ENCODE assay signal across 12 cellular contexts in genomic region chr19:48397263-48397635, GRCh38. TPM values are rescaled to one million over a fixed set of nuclear protein-coding genes. Genes with fewer than 3 reads are reported as not detected.
DNase-seq lines count a peak whose midpoint lies in the region; ATAC-seq and TF ChIP-seq lines count a peak whose summit lies in the region.
"Had no signal": no experiment of that assay in that cellular context is flagged by ENCODE, and none has a peak within 500 bp of the region (broad histone marks: within the 10 kb centered on the region; RNA-seq: fewer than 3 reads in every experiment).

No MANE protein-coding gene starts in this region.

- H3K27ac Mint-ChIP-seq in activated CD8-positive, alpha-beta memory T cell treated with anti-CD3 and anti-CD28 coated beads, Interleukin-2, amount 10 ng/mL, durations not matched to agents 7 days and 5 days: no peak overlapping the region
- H3K27ac Mint-ChIP-seq in endodermal cell: no peak overlapping the region

- peaks cover 49% of the 10 kb centered on the region for H3K27me3 Mint-ChIP-seq in activated CD8-positive, alpha-beta memory T cell treated with anti-CD3 and anti-CD28 coated beads, Interleukin-2, amount 10 ng/mL, durations not matched to agents 7 days and 5 days
- H3K27me3 Mint-ChIP-seq in endodermal cell (ENCODE audit: insufficient read depth): peaks cover 59% of the 10 kb centered on the region

- H3K4me1 Mint-ChIP-seq in activated CD8-positive, alpha-beta memory T cell treated with anti-CD3 and anti-CD28 coated beads, Interleukin-2, amount 10 ng/mL, durations not matched to agents 7 days and 5 days: peaks cover 44% of the 10 kb centered on the region
- H3K4me1 Mint-ChIP-seq in endodermal cell: peaks cover 13% of the 10 kb centered on the region

- H3K27ac ChIP-seq in Panc1 (ENCODE audit: low read length) (peak overlapping the region; percentile 88), endodermal cell (ENCODE audit: low read depth, low read length) (no peak overlapping the region), WERI-Rb-1 (no peak overlapping the region)
- H3K27ac ChIP-seq: stomach had no signal

- H3K4me3 Mint-ChIP-seq in activated CD8-positive, alpha-beta memory T cell treated with anti-CD3 and anti-CD28 coated beads, Interleukin-2, amount 10 ng/mL, durations not matched to agents 7 days and 5 days: peak overlapping the region; percentile 84
- H3K4me3 Mint-ChIP-seq in endodermal cell: peak overlapping the region; percentile 63

- H3K9me3 Mint-ChIP-seq in activated CD8-positive, alpha-beta memory T cell treated with anti-CD3 and anti-CD28 coated beads, Interleukin-2, amount 10 ng/mL, durations not matched to agents 7 days and 5 days (ENCODE audit: low read depth): no peaks in the 10 kb centered on the region
- no peaks in the 10 kb centered on the region for H3K9me3 Mint-ChIP-seq in endodermal cell

- no peak for DNase-seq in activated CD8-positive, alpha-beta memory T cell treated with anti-CD3 and anti-CD28 coated beads, Interleukin-2, amount 10 ng/mL, durations not matched to agents 7 days and 5 days
- no peak for DNase-seq in activated CD8-positive, alpha-beta memory T cell treated with anti-CD3 and anti-CD28 coated beads, Interleukin-2, amount 50 U/mL, for 48 hours
- DNase-seq in Panc1 (ENCODE audit: low read depth, low spot score) (no peak), endodermal cell (no peak), skeletal muscle cell (ENCODE audit: low read depth) (no peak), WERI-Rb-1 (no peak), inferior parietal cortex (ENCODE audit: extremely low spot score) (no peak)
- DNase-seq: aorta, midbrain, stomach had no signal

- intact Hi-C loops in Panc1 (cut with micrococcal nuclease; ENCODE audit: unreplicated experiment): no loop called here

- H3K4me3 ChIP-seq in Panc1 (ENCODE audit: low read depth in 2 of 2, low read length in 2 of 2) (peak overlapping the region; percentile 41 to 62), endodermal cell (ENCODE audit: low read length) (no peak overlapping the region), skeletal muscle cell (ENCODE audit: low read depth, low read length) (peak overlapping the region; percentile 55), WERI-Rb-1 (ENCODE audit: low read depth, low read length) (no peak overlapping the region)

- H3K9me3 ChIP-seq in Panc1 (ENCODE audit: control insufficient read depth, insufficient read depth, low read depth, low read length) (no peaks in the 10 kb centered on the region), endodermal cell (ENCODE audit: control insufficient read depth, low read length) (no peaks in the 10 kb centered on the region), WERI-Rb-1 (ENCODE audit: severe bottlenecking) (no peaks in the 10 kb centered on the region)
- H3K9me3 ChIP-seq: stomach had no signal

- WGBS in endodermal cell (ENCODE audit: insufficient coverage in 1 of 2, insufficient read length in 1 of 2), 2 experiments: 82 to 83% methylated on average over 10 of the region's 10 CpGs

- H3K4me1 ChIP-seq in Panc1 (ENCODE audit: control insufficient read depth, insufficient read depth, low read length) (peaks cover 33% of the 10 kb centered on the region), endodermal cell (ENCODE audit: control insufficient read depth, insufficient read depth, low read length) (no peaks in the 10 kb centered on the region)

- BruUV-seq in Panc1 (replicated peaks; lab: Mats Ljungman, UMichigan): TSS peak; percentile 96

- POLR2A ChIA-PET in Panc1 (lab: Charles Lee): no interaction called here

- H3K36me3 ChIP-seq in Panc1 (ENCODE audit: control insufficient read depth, insufficient read depth, low read length) (no peaks in the 10 kb centered on the region; the same call in 1 of the 2 replicates), endodermal cell (ENCODE audit: control insufficient read depth, insufficient read depth, low read length) (no peaks in the 10 kb centered on the region), WERI-Rb-1 (peaks cover 3% of the 10 kb centered on the region; the same call in 1 of the 2 replicates)
- H3K36me3 ChIP-seq: stomach had no signal

- no peak overlapping the region for H3K9ac ChIP-seq in endodermal cell (ENCODE audit: extremely low read depth, low read length, poor library complexity, severe bottlenecking)

- CTCF ChIA-PET in activated CD8-positive, alpha-beta memory T cell treated with anti-CD3 and anti-CD28 coated beads, Interleukin-2, amount 10 ng/mL, durations not matched to agents 7 days and 5 days (lab: Charles Lee): no interaction called here
- CTCF ChIA-PET in Panc1 (lab: Charles Lee): no interaction called here

- ATAC-seq in activated CD8-positive, alpha-beta memory T cell treated with anti-CD3 and anti-CD28 coated beads, Interleukin-2, amount 10 ng/mL, durations not matched to agents 7 days and 5 days: no peak
- no peak for ATAC-seq in Panc1
- no peak for ATAC-seq in activated CD4-positive, CD25-positive, alpha-beta regulatory T cell treated with anti-CD3 and anti-CD28 coated beads, Interleukin-2, amount 50 U/mL, for 24 hours

- peaks cover 2% of the 10 kb centered on the region for H3K36me3 Mint-ChIP-seq in activated CD8-positive, alpha-beta memory T cell treated with anti-CD3 and anti-CD28 coated beads, Interleukin-2, amount 10 ng/mL, durations not matched to agents 7 days and 5 days
- H3K36me3 Mint-ChIP-seq in endodermal cell (ENCODE audit: low read depth): no peaks in the 10 kb centered on the region

- TF ChIP-seq CTCF in Panc1 (IDR thresholded peaks at IDR 0.05) (no peak), endodermal cell (conservative IDR thresholded peaks at IDR 0.05) (no peak), WERI-Rb-1 (IDR thresholded peaks at IDR 0.05; ENCODE audit: low read depth, low read length) (no peak)

- no peaks in the 10 kb centered on the region for H3K27me3 ChIP-seq in Panc1 (ENCODE audit: control insufficient read depth, insufficient read depth, low read length)
- H3K27me3 ChIP-seq in endodermal cell (ENCODE audit: control insufficient read depth, insufficient read depth, low read length, poor library complexity, severe bottlenecking): peaks cover 44% of the 10 kb centered on the region
- H3K27me3 ChIP-seq in WERI-Rb-1 (ENCODE audit: insufficient read depth, low read depth, severe bottlenecking): no peaks in the 10 kb centered on the region

- in situ Hi-C loops in Panc1 (cut with HindIII; ENCODE audit: low pct_unique_long_range_greater_than_20kb, low sequenced_read_pairs): no loop called here

RNA-seq across cellular contexts. Expression of gene GRIN2D, which starts 3.8 kb away (rescaled TPM):
- total RNA-seq in activated CD8-positive, alpha-beta memory T cell treated with anti-CD3 and anti-CD28 coated beads, Interleukin-2, amount 10 ng/mL, durations not matched to agents 7 days and 5 days: under 1 TPM; 0.09 to 0.18 TPM
- 6.2 TPM for total RNA-seq in Panc1 (2021; ENCODE audit: unreplicated experiment)
- 8.3 TPM for polyA plus RNA-seq in Panc1 (2012; ENCODE audit: insufficient read length)
- 1 to 10 TPM in 1 of 2 donors, under 1 TPM in 1; 0.77 to 1.2 TPM for total RNA-seq in endodermal cell
- polyA plus RNA-seq in endodermal cell (2013, experiment 1 of 2): 10.1 TPM
- polyA plus RNA-seq in endodermal cell (2013, experiment 2 of 2): 9.3 TPM

RNA-seq across cellular contexts. Expression of gene KDELR1, which starts 5.9 kb away (rescaled TPM):
- 10 to 100 TPM; 64.8 to 72.2 TPM for total RNA-seq in activated CD8-positive, alpha-beta memory T cell treated with anti-CD3 and anti-CD28 coated beads, Interleukin-2, amount 10 ng/mL, durations not matched to agents 7 days and 5 days
- 111 TPM for total RNA-seq in Panc1 (2021; ENCODE audit: unreplicated experiment)
- 113 TPM for polyA plus RNA-seq in Panc1 (2012; ENCODE audit: insufficient read length)
- total RNA-seq in endodermal cell: 100 to 1,000 TPM; 227 to 285 TPM
- 254 TPM for polyA plus RNA-seq in endodermal cell (2013, experiment 1 of 2)
- polyA plus RNA-seq in endodermal cell (2013, experiment 2 of 2): 229 TPM

RNA-seq across cellular contexts. Expression of gene SYNGR4, which starts 33.1 kb away (rescaled TPM):
- not detected for total RNA-seq in activated CD8-positive, alpha-beta memory T cell treated with anti-CD3 and anti-CD28 coated beads, Interleukin-2, amount 10 ng/mL, durations not matched to agents 7 days and 5 days
- total RNA-seq in Panc1 (2021; ENCODE audit: unreplicated experiment) (0.39 TPM), endodermal cell (not detected)
- polyA plus RNA-seq in Panc1 (2012; ENCODE audit: insufficient read length): 1.0 TPM
- 0.96 TPM for polyA plus RNA-seq in endodermal cell (2013, experiment 1 of 2)
- polyA plus RNA-seq in endodermal cell (2013, experiment 2 of 2): not detected
- total RNA-seq: aorta, frontal cortex, stomach had no signal
- polyA plus RNA-seq: aorta, stomach had no signal

RNA-seq across cellular contexts. Expression of gene TMEM143, which starts 33.5 kb away (rescaled TPM):
- 10 to 100 TPM; 16.7 to 22.3 TPM for total RNA-seq in activated CD8-positive, alpha-beta memory T cell treated with anti-CD3 and anti-CD28 coated beads, Interleukin-2, amount 10 ng/mL, durations not matched to agents 7 days and 5 days
- total RNA-seq in Panc1 (2021; ENCODE audit: unreplicated experiment): 6.6 TPM
- 6.2 TPM for polyA plus RNA-seq in Panc1 (2012; ENCODE audit: insufficient read length)
- total RNA-seq in endodermal cell: 10 to 100 TPM; 13.9 to 19.1 TPM
- polyA plus RNA-seq in endodermal cell (2013, experiment 1 of 2): 12.9 TPM
- 11.9 TPM for polyA plus RNA-seq in endodermal cell (2013, experiment 2 of 2)

RNA-seq across cellular contexts. Expression of gene GRWD1, which starts 48.5 kb away (rescaled TPM):
- total RNA-seq in activated CD8-positive, alpha-beta memory T cell treated with anti-CD3 and anti-CD28 coated beads, Interleukin-2, amount 10 ng/mL, durations not matched to agents 7 days and 5 days: 10 to 100 TPM; 37.9 to 58.7 TPM
- 56.7 TPM for total RNA-seq in Panc1 (2021; ENCODE audit: unreplicated experiment)
- 41.4 TPM for polyA plus RNA-seq in Panc1 (2012; ENCODE audit: insufficient read length)
- total RNA-seq in endodermal cell: 10 to 100 TPM; 36.6 to 39.2 TPM
- polyA plus RNA-seq in endodermal cell (2013, experiment 1 of 2): 15.0 TPM
- polyA plus RNA-seq in endodermal cell (2013, experiment 2 of 2): 15.6 TPM

Comparison
In these comparisons a context has a peak if more than half of its experiments do, and no peak if none do; other contexts are left out.
1. H3K4me3 ChIP-seq: peak in Panc1 (2 of 2) and skeletal muscle cell (single experiment); none in endodermal cell (single experiment) and WERI-Rb-1 (single experiment).